Comparison of ENCODE assay signal across 1 cellular context in the genomic region with DNA sequence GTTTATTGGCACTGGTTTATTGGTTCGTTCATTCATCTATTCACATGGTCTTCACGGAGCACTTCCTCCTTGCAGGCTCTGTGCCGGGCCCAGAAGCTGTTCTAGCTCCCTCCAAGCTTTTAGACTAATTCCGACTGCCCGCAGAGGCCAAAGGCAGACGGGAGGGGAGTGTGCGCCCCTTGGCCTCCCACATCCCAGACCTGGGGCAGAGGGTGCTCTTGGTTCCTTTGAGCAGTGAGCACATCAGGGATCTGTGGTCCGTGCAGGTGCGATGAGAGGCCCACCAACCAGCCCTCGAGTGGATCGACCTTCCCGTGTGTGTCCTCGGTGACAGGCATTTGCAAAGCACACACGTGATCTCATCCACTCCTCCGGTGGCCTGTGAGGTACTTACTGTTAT.
TF ChIP-seq lines count a peak whose summit lies in the region.

No MANE protein-coding gene starts in this region.

TF ChIP-seq in GM12878, 131 proteins besides CTCF, POLR2A, EP300 and RAD21:
- TF ChIP-seq TARDBP (IDR thresholded peaks at IDR 0.05; ENCODE audit: borderline replicate concordance) = no peak
- TF ChIP-seq, protein P1, sequence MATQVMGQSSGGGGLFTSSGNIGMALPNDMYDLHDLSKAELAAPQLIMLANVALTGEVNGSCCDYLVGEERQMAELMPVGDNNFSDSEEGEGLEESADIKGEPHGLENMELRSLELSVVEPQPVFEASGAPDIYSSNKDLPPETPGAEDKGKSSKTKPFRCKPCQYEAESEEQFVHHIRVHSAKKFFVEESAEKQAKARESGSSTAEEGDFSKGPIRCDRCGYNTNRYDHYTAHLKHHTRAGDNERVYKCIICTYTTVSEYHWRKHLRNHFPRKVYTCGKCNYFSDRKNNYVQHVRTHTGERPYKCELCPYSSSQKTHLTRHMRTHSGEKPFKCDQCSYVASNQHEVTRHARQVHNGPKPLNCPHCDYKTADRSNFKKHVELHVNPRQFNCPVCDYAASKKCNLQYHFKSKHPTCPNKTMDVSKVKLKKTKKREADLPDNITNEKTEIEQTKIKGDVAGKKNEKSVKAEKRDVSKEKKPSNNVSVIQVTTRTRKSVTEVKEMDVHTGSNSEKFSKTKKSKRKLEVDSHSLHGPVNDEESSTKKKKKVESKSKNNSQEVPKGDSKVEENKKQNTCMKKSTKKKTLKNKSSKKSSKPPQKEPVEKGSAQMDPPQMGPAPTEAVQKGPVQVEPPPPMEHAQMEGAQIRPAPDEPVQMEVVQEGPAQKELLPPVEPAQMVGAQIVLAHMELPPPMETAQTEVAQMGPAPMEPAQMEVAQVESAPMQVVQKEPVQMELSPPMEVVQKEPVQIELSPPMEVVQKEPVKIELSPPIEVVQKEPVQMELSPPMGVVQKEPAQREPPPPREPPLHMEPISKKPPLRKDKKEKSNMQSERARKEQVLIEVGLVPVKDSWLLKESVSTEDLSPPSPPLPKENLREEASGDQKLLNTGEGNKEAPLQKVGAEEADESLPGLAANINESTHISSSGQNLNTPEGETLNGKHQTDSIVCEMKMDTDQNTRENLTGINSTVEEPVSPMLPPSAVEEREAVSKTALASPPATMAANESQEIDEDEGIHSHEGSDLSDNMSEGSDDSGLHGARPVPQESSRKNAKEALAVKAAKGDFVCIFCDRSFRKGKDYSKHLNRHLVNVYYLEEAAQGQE (IDR thresholded peaks at IDR 0.05; ENCODE audit: low read depth, low read length) = no peak
- TF ChIP-seq POU2F2 (IDR thresholded peaks at IDR 0.05; ENCODE audit: borderline replicate concordance, low read depth, low read length) = no peak
- TF ChIP-seq, protein P2, sequence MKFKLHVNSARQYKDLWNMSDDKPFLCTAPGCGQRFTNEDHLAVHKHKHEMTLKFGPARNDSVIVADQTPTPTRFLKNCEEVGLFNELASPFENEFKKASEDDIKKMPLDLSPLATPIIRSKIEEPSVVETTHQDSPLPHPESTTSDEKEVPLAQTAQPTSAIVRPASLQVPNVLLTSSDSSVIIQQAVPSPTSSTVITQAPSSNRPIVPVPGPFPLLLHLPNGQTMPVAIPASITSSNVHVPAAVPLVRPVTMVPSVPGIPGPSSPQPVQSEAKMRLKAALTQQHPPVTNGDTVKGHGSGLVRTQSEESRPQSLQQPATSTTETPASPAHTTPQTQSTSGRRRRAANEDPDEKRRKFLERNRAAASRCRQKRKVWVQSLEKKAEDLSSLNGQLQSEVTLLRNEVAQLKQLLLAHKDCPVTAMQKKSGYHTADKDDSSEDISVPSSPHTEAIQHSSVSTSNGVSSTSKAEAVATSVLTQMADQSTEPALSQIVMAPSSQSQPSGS (IDR thresholded peaks at IDR 0.05; ENCODE audit: low read length) = no peak
- TF ChIP-seq EED (IDR thresholded peaks at IDR 0.05; ENCODE audit: low read depth) = no peak
- no peak for TF ChIP-seq NRF1 (conservative IDR thresholded peaks at IDR 0.05; ENCODE audit: low read depth, low read length)
- TF ChIP-seq ZNF24 (IDR thresholded peaks at IDR 0.05) = no peak
- TF ChIP-seq RAD51 (IDR thresholded peaks at IDR 0.05) = no peak
- TF ChIP-seq IRF4 (IDR thresholded peaks at IDR 0.05; ENCODE audit: low read depth, low read length) = no peak
- TF ChIP-seq MYC (IDR thresholded peaks at IDR 0.05; ENCODE audit: insufficient read depth, insufficient read length, insufficient replicate concordance, low read length, severe bottlenecking) = no peak
TF ChIP-seq in GM12878: peak in this region for 0.
